1 cellular context compared by ENCODE assay signal in genomic region chr10:52423369-52423768, GRCh38.
TF ChIP-seq lines count a peak whose summit lies in the region.

No MANE protein-coding gene starts in this region.

TF ChIP-seq in GM23338, 12 proteins besides CTCF, POLR2A, EP300 and RAD21 (continued from another document):
- TF ChIP-seq ZNF462 (CRISPR knock-in tag; IDR thresholded peaks at IDR 0.05) (no peak), POLR2AphosphoS5 (IDR thresholded peaks at IDR 0.05; ENCODE audit: low read depth) (no peak)
